In genomic region chr10:132417957-132418441, GRCh38 we compare ENCODE assay signal across 8 cellular contexts. TPM values are rescaled to one million over a fixed set of nuclear protein-coding genes. Genes with fewer than 3 reads are reported as not detected.
A peak's percentile ranks its signal among the peaks of the same experiment; 100 is the strongest.
DNase-seq lines count a peak whose midpoint lies in the region; ATAC-seq and TF ChIP-seq lines count a peak whose summit lies in the region.

No MANE protein-coding gene starts in this region.

- no peak overlapping the region for H3K4me3 Mint-ChIP-seq in activated naive CD4-positive, alpha-beta T cell treated with anti-CD3 and anti-CD28 coated beads, Interleukin-2, amount 10 ng/mL, durations not matched to agents 7 days and 5 days
- H3K4me3 Mint-ChIP-seq in activated T-helper 1 cell treated with anti-CD3 and anti-CD28 coated beads, Interleukin-12 subunit alpha, Interleukin-12 subunit beta, Interleukin-2, Interleukin-4 antibody, amounts not matched to agents 30 ng/mL and 10 ng/mL and 1 ng/mL, durations not matched to agents 14 hours and 24 hours and 36 hours: no peak overlapping the region

- H3K36me3 Mint-ChIP-seq in activated naive CD4-positive, alpha-beta T cell treated with anti-CD3 and anti-CD28 coated beads, Interleukin-2, amount 10 ng/mL, durations not matched to agents 7 days and 5 days: peaks cover 5% of the 10 kb centered on the region
- peaks cover 5% of the 10 kb centered on the region for H3K36me3 Mint-ChIP-seq in activated T-helper 1 cell treated with anti-CD3 and anti-CD28 coated beads, Interleukin-12 subunit alpha, Interleukin-12 subunit beta, Interleukin-2, Interleukin-4 antibody, amounts not matched to agents 30 ng/mL and 10 ng/mL and 1 ng/mL, durations not matched to agents 14 hours and 24 hours and 36 hours (ENCODE audit: low read depth)
- H3K36me3 Mint-ChIP-seq in activated naive CD4-positive, alpha-beta T cell treated with anti-CD3 and anti-CD28 coated beads, Interleukin-2, amount 50 U/mL, for 72 hours: no peaks in the 10 kb centered on the region

- H3K27ac Mint-ChIP-seq in activated naive CD4-positive, alpha-beta T cell treated with anti-CD3 and anti-CD28 coated beads, Interleukin-2, amount 10 ng/mL, durations not matched to agents 7 days and 5 days: no peak overlapping the region
- H3K27ac Mint-ChIP-seq in activated T-helper 1 cell treated with anti-CD3 and anti-CD28 coated beads, Interleukin-12 subunit alpha, Interleukin-12 subunit beta, Interleukin-2, Interleukin-4 antibody, amounts not matched to agents 30 ng/mL and 10 ng/mL and 1 ng/mL, durations not matched to agents 14 hours and 24 hours and 36 hours: no peak overlapping the region
- H3K27ac Mint-ChIP-seq in activated naive CD4-positive, alpha-beta T cell treated with anti-CD3 and anti-CD28 coated beads, Interleukin-2, amount 50 U/mL, for 72 hours: no peak overlapping the region

- peak overlapping the region; percentile 59 to 80 for H3K9ac ChIP-seq in colonic mucosa (ENCODE audit: low read depth in 2 of 2, low read length in 2 of 2)
- H3K9ac ChIP-seq in mucosa of stomach (ENCODE audit: low read length): peak overlapping the region; percentile 78

- 56 to 65% methylated on average over 19 of the region's 20 CpGs for WGBS in upper lobe of left lung, 2 donors

- no peaks in the 10 kb centered on the region for H3K9me3 ChIP-seq in colonic mucosa
- H3K9me3 ChIP-seq in mucosa of stomach (ENCODE audit: control insufficient read depth, low read length): no peaks in the 10 kb centered on the region
- no peaks in the 10 kb centered on the region for H3K9me3 ChIP-seq in upper lobe of left lung

- no peak for TF ChIP-seq CTCF in colonic mucosa (IDR thresholded peaks at IDR 0.05)
- TF ChIP-seq CTCF in upper lobe of left lung (IDR thresholded peaks at IDR 0.05): no peak

- intact Hi-C loops in colonic mucosa (cut with DNase I): no loop called here
- intact Hi-C loops in activated T-helper 1 cell treated with anti-CD3 and anti-CD28 coated beads, Interleukin-12 subunit alpha, Interleukin-12 subunit beta, Interleukin-2, Interleukin-4 antibody, amounts not matched to agents 30 ng/mL and 10 ng/mL and 1 ng/mL, durations not matched to agents 14 hours and 24 hours and 36 hours (cut with micrococcal nuclease): no loop called here

- CTCF ChIA-PET in activated naive CD4-positive, alpha-beta T cell treated with anti-CD3 and anti-CD28 coated beads, Interleukin-2, amount 10 ng/mL, durations not matched to agents 7 days and 5 days (lab: Charles Lee): no interaction called here

- H3K27me3 Mint-ChIP-seq in activated naive CD4-positive, alpha-beta T cell treated with anti-CD3 and anti-CD28 coated beads, Interleukin-2, amount 10 ng/mL, durations not matched to agents 7 days and 5 days: no peaks in the 10 kb centered on the region
- H3K27me3 Mint-ChIP-seq in activated T-helper 1 cell treated with anti-CD3 and anti-CD28 coated beads, Interleukin-12 subunit alpha, Interleukin-12 subunit beta, Interleukin-2, Interleukin-4 antibody, amounts not matched to agents 30 ng/mL and 10 ng/mL and 1 ng/mL, durations not matched to agents 14 hours and 24 hours and 36 hours (ENCODE audit: insufficient read depth): no peaks in the 10 kb centered on the region

- H3K36me3 ChIP-seq in colonic mucosa (no peaks in the 10 kb centered on the region), mucosa of stomach (ENCODE audit: control insufficient read depth, insufficient read depth, low read length) (peaks cover 5% of the 10 kb centered on the region), upper lobe of left lung (peaks cover 0 to 10% (median 3%) of the 10 kb centered on the region in 4 donors)

- H3K4me1 Mint-ChIP-seq in activated naive CD4-positive, alpha-beta T cell treated with anti-CD3 and anti-CD28 coated beads, Interleukin-2, amount 10 ng/mL, durations not matched to agents 7 days and 5 days: peaks cover 32% of the 10 kb centered on the region
- peaks cover 3% of the 10 kb centered on the region for H3K4me1 Mint-ChIP-seq in activated T-helper 1 cell treated with anti-CD3 and anti-CD28 coated beads, Interleukin-12 subunit alpha, Interleukin-12 subunit beta, Interleukin-2, Interleukin-4 antibody, amounts not matched to agents 30 ng/mL and 10 ng/mL and 1 ng/mL, durations not matched to agents 14 hours and 24 hours and 36 hours (ENCODE audit: low read depth)

- TF ChIP-seq EP300 in upper lobe of left lung (IDR thresholded peaks at IDR 0.05): peak in 3 of 4 donors; percentile 50 to 93 (median 55)

- peak; percentile 2 to 7 for ATAC-seq in upper lobe of left lung (ENCODE audit: low FRiP score in 2 of 2)
- no peak for ATAC-seq in activated naive CD4-positive, alpha-beta T cell treated with anti-CD3 and anti-CD28 coated beads, Interleukin-2, amount 50 U/mL, for 72 hours

- H3K27ac ChIP-seq in colonic mucosa (peak overlapping the region; percentile 71), upper lobe of left lung (peak overlapping the region; percentile 91 to 98 (median 94))

- H3K4me1 ChIP-seq in colonic mucosa (peaks cover 48% of the 10 kb centered on the region), mucosa of stomach (ENCODE audit: control insufficient read depth, insufficient read depth, low read length) (peaks cover 74% of the 10 kb centered on the region), upper lobe of left lung (peaks cover 67 to 87% (median 76%) of the 10 kb centered on the region in 4 donors)

- H3K4me3 ChIP-seq in colonic mucosa (no peak overlapping the region), mucosa of stomach (ENCODE audit: low read length) (no peak overlapping the region), upper lobe of left lung (no peak overlapping the region)

- DNase-seq in NOMO-1 treated with DMSO at 0.1 percent for 48 hours (lab: John Stamatoyannopoulos, UW; ENCODE audit: unreplicated experiment) (peak; percentile 19), NOMO-1 (lab: John Stamatoyannopoulos, UW; ENCODE audit: unreplicated experiment in 2 of 2) (no peak), colonic mucosa (no peak), upper lobe of left lung (peak; percentile 68 to 84)
- DNase-seq in activated naive CD4-positive, alpha-beta T cell treated with anti-CD3 and anti-CD28 coated beads, Interleukin-2, amount 10 ng/mL, durations not matched to agents 7 days and 5 days: no peak
- DNase-seq in activated T-helper 1 cell treated with anti-CD3 and anti-CD28 coated beads, Interleukin-12 subunit alpha, Interleukin-12 subunit beta, Interleukin-2, Interleukin-4 antibody, amounts not matched to agents 30 ng/mL and 10 ng/mL and 1 ng/mL, durations not matched to agents 14 hours and 24 hours and 36 hours (ENCODE audit: low spot score): no peak
- no peak for DNase-seq in activated naive CD4-positive, alpha-beta T cell treated with anti-CD3 and anti-CD28 coated beads, Interleukin-2, amount 50 U/mL, for 72 hours (ENCODE audit: low spot score in 2 of 2)

- peak in 2 of 4 donors; percentile 13 to 33 for TF ChIP-seq POLR2A in upper lobe of left lung (IDR thresholded peaks at IDR 0.05)

- H3K27me3 ChIP-seq in colonic mucosa: no peaks in the 10 kb centered on the region
- H3K27me3 ChIP-seq in mucosa of stomach (ENCODE audit: control insufficient read depth, insufficient read depth, low read length): no peaks in the 10 kb centered on the region
- H3K27me3 ChIP-seq in upper lobe of left lung: no peaks in the 10 kb centered on the region

- no peaks in the 10 kb centered on the region for H3K9me3 Mint-ChIP-seq in activated naive CD4-positive, alpha-beta T cell treated with anti-CD3 and anti-CD28 coated beads, Interleukin-2, amount 10 ng/mL, durations not matched to agents 7 days and 5 days
- no peaks in the 10 kb centered on the region for H3K9me3 Mint-ChIP-seq in activated T-helper 1 cell treated with anti-CD3 and anti-CD28 coated beads, Interleukin-12 subunit alpha, Interleukin-12 subunit beta, Interleukin-2, Interleukin-4 antibody, amounts not matched to agents 30 ng/mL and 10 ng/mL and 1 ng/mL, durations not matched to agents 14 hours and 24 hours and 36 hours
- no peaks in the 10 kb centered on the region for H3K9me3 Mint-ChIP-seq in activated naive CD4-positive, alpha-beta T cell treated with anti-CD3 and anti-CD28 coated beads, Interleukin-2, amount 50 U/mL, for 72 hours

RNA-seq across cellular contexts. Expression of gene PWWP2B, which starts 21.0 kb away (rescaled TPM):
- 10 to 100 TPM; 33.8 to 61.0 TPM for total RNA-seq in colonic mucosa
- total RNA-seq in upper lobe of left lung: 10 to 100 TPM; 20.2 to 54.4 (median 32.9) TPM
- 4.1 and 4.8 TPM in 2 replicates for total RNA-seq in activated T-helper 1 cell treated with anti-CD3 and anti-CD28 coated beads, Interleukin-12 subunit alpha, Interleukin-12 subunit beta, Interleukin-2, Interleukin-4 antibody, amounts not matched to agents 30 ng/mL and 10 ng/mL and 1 ng/mL, durations not matched to agents 14 hours and 24 hours and 36 hours
- total RNA-seq in activated naive CD4-positive, alpha-beta T cell treated with anti-CD3 and anti-CD28 coated beads, Interleukin-2, amount 50 U/mL, for 72 hours: 1 to 10 TPM in 1 of 2 donors, under 1 TPM in 1; 0.64 to 4.3 TPM

Comparison
In these comparisons a context has a peak if more than half of its experiments do, and no peak if none do; other contexts are left out.
1. DNase-seq: peak in NOMO-1 treated with DMSO at 0.1 percent for 48 hours (single experiment) and upper lobe of left lung (2 of 2); none in NOMO-1 (0 of 2), colonic mucosa (single experiment), activated naive CD4-positive, alpha-beta T cell treated with anti-CD3 and anti-CD28 coated beads, Interleukin-2, amount 10 ng/mL, durations not matched to agents 7 days and 5 days (single experiment), activated T-helper 1 cell treated with anti-CD3 and anti-CD28 coated beads, Interleukin-12 subunit alpha, Interleukin-12 subunit beta, Interleukin-2, Interleukin-4 antibody, amounts not matched to agents 30 ng/mL and 10 ng/mL and 1 ng/mL, durations not matched to agents 14 hours and 24 hours and 36 hours (single experiment) and activated naive CD4-positive, alpha-beta T cell treated with anti-CD3 and anti-CD28 coated beads, Interleukin-2, amount 50 U/mL, for 72 hours (0 of 2).
2. ATAC-seq: peak in upper lobe of left lung (2 of 2); none in activated naive CD4-positive, alpha-beta T cell treated with anti-CD3 and anti-CD28 coated beads, Interleukin-2, amount 50 U/mL, for 72 hours (0 of 2).